ENCODE assay signal across 8 cellular contexts in the genomic region with DNA sequence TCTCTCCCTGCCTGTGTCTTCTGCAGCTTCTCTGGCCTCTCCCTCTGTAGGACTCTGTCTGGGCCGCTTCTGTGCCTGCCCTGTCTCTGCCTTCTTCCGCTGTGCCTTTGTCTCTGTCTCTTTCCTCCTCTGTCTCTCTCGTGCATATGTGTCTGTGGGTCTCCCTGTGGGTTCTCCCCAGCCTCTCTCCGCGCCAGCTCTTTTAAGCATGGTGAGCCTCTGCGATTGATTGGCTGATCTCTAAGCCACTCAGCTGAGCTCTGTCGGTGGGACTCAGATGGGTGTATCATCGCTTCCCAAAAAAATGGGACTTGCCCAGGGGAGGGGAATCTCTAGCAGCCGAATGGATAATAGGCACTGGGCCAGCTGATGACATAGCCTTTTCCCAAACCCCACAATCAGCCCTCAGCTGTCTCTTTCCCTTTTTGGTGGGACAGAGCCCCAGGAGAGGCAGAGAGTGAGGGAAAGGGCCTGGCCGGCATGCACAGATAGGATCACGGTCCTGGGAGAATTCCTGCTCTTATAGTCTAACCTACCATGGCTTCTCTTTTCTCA. TPM values are rescaled to one million over a fixed set of nuclear protein-coding genes. Genes with fewer than 3 reads are reported as not detected.
A peak's percentile ranks its signal among the peaks of the same experiment; 100 is the strongest.
DNase-seq lines count a peak whose midpoint lies in the region; ATAC-seq and TF ChIP-seq lines count a peak whose summit lies in the region.

A gene with protein sequence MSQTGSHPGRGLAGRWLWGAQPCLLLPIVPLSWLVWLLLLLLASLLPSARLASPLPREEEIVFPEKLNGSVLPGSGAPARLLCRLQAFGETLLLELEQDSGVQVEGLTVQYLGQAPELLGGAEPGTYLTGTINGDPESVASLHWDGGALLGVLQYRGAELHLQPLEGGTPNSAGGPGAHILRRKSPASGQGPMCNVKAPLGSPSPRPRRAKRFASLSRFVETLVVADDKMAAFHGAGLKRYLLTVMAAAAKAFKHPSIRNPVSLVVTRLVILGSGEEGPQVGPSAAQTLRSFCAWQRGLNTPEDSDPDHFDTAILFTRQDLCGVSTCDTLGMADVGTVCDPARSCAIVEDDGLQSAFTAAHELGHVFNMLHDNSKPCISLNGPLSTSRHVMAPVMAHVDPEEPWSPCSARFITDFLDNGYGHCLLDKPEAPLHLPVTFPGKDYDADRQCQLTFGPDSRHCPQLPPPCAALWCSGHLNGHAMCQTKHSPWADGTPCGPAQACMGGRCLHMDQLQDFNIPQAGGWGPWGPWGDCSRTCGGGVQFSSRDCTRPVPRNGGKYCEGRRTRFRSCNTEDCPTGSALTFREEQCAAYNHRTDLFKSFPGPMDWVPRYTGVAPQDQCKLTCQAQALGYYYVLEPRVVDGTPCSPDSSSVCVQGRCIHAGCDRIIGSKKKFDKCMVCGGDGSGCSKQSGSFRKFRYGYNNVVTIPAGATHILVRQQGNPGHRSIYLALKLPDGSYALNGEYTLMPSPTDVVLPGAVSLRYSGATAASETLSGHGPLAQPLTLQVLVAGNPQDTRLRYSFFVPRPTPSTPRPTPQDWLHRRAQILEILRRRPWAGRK (minus strand): TSS at position 178 of the 555 bp plus-strand sequence. CDS start 427 bp downstream, outside the sequence.

- CTCF ChIA-PET in HEK293T (lab: Yijun Ruan, JAX) = interaction anchor here (0.5 to 1.7 kb wide), 4 partner anchors 27 to 113 kb away, joined by 3 to 9 read pairs (median 4); a partner anchor contains a TSS

- no peaks in the 10 kb centered on the region for H3K27me3 ChIP-seq in skeletal muscle satellite cell (ENCODE audit: control insufficient read depth, insufficient read depth, low read length)

- peak within 1 kb of the TSS; percentile 100 for H3K27ac ChIP-seq in angular gyrus (ENCODE audit: low read depth, low read length)

- POLR2A ChIA-PET in HEK293T (lab: Yijun Ruan, JAX) = interaction anchor here (0.7 to 1.5 kb wide), 5 partner anchors 22 to 190 kb away, joined by 3 to 7 read pairs (median 3); a partner anchor contains a TSS

- DNase-seq in HEK293T (ENCODE audit: extremely low spot score) (no peak), hypothalamus (lab: John Stamatoyannopoulos, UW) (peak in 47 of 51 donors; percentile 18 to 92 (median 66)), DMS153 (lab: John Stamatoyannopoulos, UW) (no peak)
- DNase-seq in activated CD8-positive, alpha-beta memory T cell treated with anti-CD3 and anti-CD28 coated beads for 24 hours = no peak

- no peak for ATAC-seq in GM21786 (IDR thresholded peaks at IDR 0.05; ENCODE audit: unreplicated experiment)
- ATAC-seq in HG03520 (IDR thresholded peaks at IDR 0.05; ENCODE audit: unreplicated experiment) = no peak

- no peaks in the 10 kb centered on the region for H3K9me3 ChIP-seq in skeletal muscle satellite cell (replicated peaks; ENCODE audit: low read length)

- H3K4me2 ChIP-seq in skeletal muscle satellite cell (ENCODE audit: low read length) = peak within 1 kb of the TSS; percentile 81

- peak within 1 kb of the TSS; percentile 77 for H3K9ac ChIP-seq in skeletal muscle satellite cell (ENCODE audit: low read depth, low read length)

- peak within 1 kb of the TSS; percentile 60 for H3K4me3 ChIP-seq in skeletal muscle satellite cell (ENCODE audit: low read length)

- H3K4me1 ChIP-seq in skeletal muscle satellite cell (ENCODE audit: control insufficient read depth, insufficient read depth, low read length) = peaks cover 56% of the 10 kb centered on the region

- H3K36me3 ChIP-seq in skeletal muscle satellite cell (ENCODE audit: insufficient read depth, low read length) = peaks cover 5% of the 10 kb centered on the region

TF ChIP-seq in HEK293T, 16 proteins besides CTCF, POLR2A, EP300 and RAD21:
- TF ChIP-seq, protein P1, sequence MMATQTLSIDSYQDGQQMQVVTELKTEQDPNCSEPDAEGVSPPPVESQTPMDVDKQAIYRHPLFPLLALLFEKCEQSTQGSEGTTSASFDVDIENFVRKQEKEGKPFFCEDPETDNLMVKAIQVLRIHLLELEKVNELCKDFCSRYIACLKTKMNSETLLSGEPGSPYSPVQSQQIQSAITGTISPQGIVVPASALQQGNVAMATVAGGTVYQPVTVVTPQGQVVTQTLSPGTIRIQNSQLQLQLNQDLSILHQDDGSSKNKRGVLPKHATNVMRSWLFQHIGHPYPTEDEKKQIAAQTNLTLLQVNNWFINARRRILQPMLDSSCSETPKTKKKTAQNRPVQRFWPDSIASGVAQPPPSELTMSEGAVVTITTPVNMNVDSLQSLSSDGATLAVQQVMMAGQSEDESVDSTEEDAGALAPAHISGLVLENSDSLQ (IDR thresholded peaks at IDR 0.05) = peak; percentile 69; the same call in 1 of the 2 replicates
- no peak for TF ChIP-seq SUZ12 (IDR thresholded peaks at IDR 0.05)
- TF ChIP-seq HDGF (IDR thresholded peaks at IDR 0.05; ENCODE audit: borderline replicate concordance) = no peak

RNA-seq across cellular contexts. Expression of the gene that starts here (rescaled TPM):
- 2.8 and 14.2 TPM in 2 replicates for total RNA-seq in skeletal muscle satellite cell (2012; rRNA removed)

Comparison
In these comparisons a context has a peak if more than half of its experiments do, and no peak if none do; other contexts are left out.
1. DNase-seq: peak in hypothalamus (47 of 51); none in HEK293T (single experiment), activated CD8-positive, alpha-beta memory T cell treated with anti-CD3 and anti-CD28 coated beads for 24 hours (single experiment) and DMS153 (single experiment).